In the genomic region with DNA sequence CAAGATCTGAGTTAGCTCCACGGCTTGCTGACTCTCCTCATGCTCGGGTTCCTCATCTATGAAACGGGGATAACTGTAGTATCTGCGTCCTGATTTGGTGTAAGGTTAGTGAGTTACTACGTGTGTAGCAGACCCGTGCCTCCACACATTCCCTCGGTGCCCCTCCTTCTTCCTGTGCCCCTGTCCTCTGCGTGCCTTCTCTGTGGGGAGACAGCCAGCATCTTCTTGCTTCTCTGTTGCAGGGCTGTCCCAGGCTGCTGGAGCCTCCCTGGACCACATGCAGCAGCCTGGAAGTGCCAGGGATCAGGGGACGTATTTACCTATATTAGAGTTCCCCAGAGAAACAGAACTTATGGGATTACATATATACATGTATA, we compare ENCODE assay signal across 11 cellular contexts.
DNase-seq lines count a peak whose midpoint lies in the region; ATAC-seq, FAIRE-seq and TF ChIP-seq lines count a peak whose summit lies in the region.
"Had no signal": no experiment of that assay in that cellular context is flagged by ENCODE, and none has a peak within 500 bp of the region (broad histone marks: within the 10 kb centered on the region; RNA-seq: fewer than 3 reads in every experiment).

No MANE protein-coding gene starts in this region.

- H3K4me1 Mint-ChIP-seq in activated T-cell treated with anti-CD3 and anti-CD28 coated beads, Interleukin-2, amount 50 U/mL, for 4 hours (ENCODE audit: low read depth): peaks cover 5% of the 10 kb centered on the region
- peaks cover 2% of the 10 kb centered on the region for H3K4me1 Mint-ChIP-seq in glutamatergic neuron (ENCODE audit: low read depth, unreplicated experiment)
- H3K4me1 Mint-ChIP-seq in stimulated activated effector memory CD8-positive, alpha-beta T cell treated with anti-CD3 and anti-CD28 coated beads, Interleukin-12 subunit alpha, Interleukin-12 subunit beta, amount 100 ng/mL, for 72 hours: peaks cover 7% of the 10 kb centered on the region

- peaks cover 20% of the 10 kb centered on the region for H3K27me3 Mint-ChIP-seq in activated T-cell treated with anti-CD3 and anti-CD28 coated beads, Interleukin-2, amount 50 U/mL, for 4 hours (ENCODE audit: low read depth)
- no peaks in the 10 kb centered on the region for H3K27me3 Mint-ChIP-seq in glutamatergic neuron (ENCODE audit: unreplicated experiment)

- no peaks in the 10 kb centered on the region for H3K79me2 ChIP-seq in OCI-LY3 (ENCODE audit: low read length)

- H3K27ac ChIP-seq in OCI-LY3 (ENCODE audit: low read length): no peak overlapping the region
- H3K27ac ChIP-seq: esophagus muscularis mucosa, lower lobe of right lung had no signal

- no peaks in the 10 kb centered on the region for H3K36me3 Mint-ChIP-seq in activated T-cell treated with anti-CD3 and anti-CD28 coated beads, Interleukin-2, amount 50 U/mL, for 4 hours (ENCODE audit: insufficient read depth)
- H3K36me3 Mint-ChIP-seq in glutamatergic neuron (ENCODE audit: unreplicated experiment): no peaks in the 10 kb centered on the region
- H3K36me3 Mint-ChIP-seq in stimulated activated effector memory CD8-positive, alpha-beta T cell treated with anti-CD3 and anti-CD28 coated beads, Interleukin-12 subunit alpha, Interleukin-12 subunit beta, amount 100 ng/mL, for 72 hours: no peaks in the 10 kb centered on the region

- H2AFZ ChIP-seq in OCI-LY3 (ENCODE audit: low read depth, low read length): no peak overlapping the region

- H3K4me3 ChIP-seq in OCI-LY3 (ENCODE audit: low read length): no peak overlapping the region

- ATAC-seq in activated T-cell treated with anti-CD3 and anti-CD28 coated beads, Interleukin-2, amount 50 U/mL, for 4 hours: no peak
- no peak for ATAC-seq in stimulated activated effector memory CD8-positive, alpha-beta T cell treated with anti-CD3 and anti-CD28 coated beads, Interleukin-12 subunit alpha, Interleukin-12 subunit beta, amount 100 ng/mL, for 72 hours

- peak overlapping the region; percentile 68 for H3K4me3 Mint-ChIP-seq in activated T-cell treated with anti-CD3 and anti-CD28 coated beads, Interleukin-2, amount 50 U/mL, for 4 hours
- peak overlapping the region; percentile 40 for H3K4me3 Mint-ChIP-seq in glutamatergic neuron (ENCODE audit: unreplicated experiment)
- H3K4me3 Mint-ChIP-seq in stimulated activated effector memory CD8-positive, alpha-beta T cell treated with anti-CD3 and anti-CD28 coated beads, Interleukin-12 subunit alpha, Interleukin-12 subunit beta, amount 100 ng/mL, for 72 hours: peak overlapping the region; percentile 61

- no peaks in the 10 kb centered on the region for H3K36me3 ChIP-seq in OCI-LY3 (replicated peaks; ENCODE audit: low read depth, low read length)
- H3K36me3 ChIP-seq: esophagus muscularis mucosa, lower lobe of right lung had no signal

- no peaks in the 10 kb centered on the region for H4K20me1 ChIP-seq in OCI-LY3 (ENCODE audit: insufficient read depth, low read length)

- no peak overlapping the region for H3K27ac Mint-ChIP-seq in glutamatergic neuron (ENCODE audit: unreplicated experiment)
- no peak overlapping the region for H3K27ac Mint-ChIP-seq in stimulated activated effector memory CD8-positive, alpha-beta T cell treated with anti-CD3 and anti-CD28 coated beads, Interleukin-12 subunit alpha, Interleukin-12 subunit beta, amount 100 ng/mL, for 72 hours

- H3K4me1 ChIP-seq in OCI-LY3 (ENCODE audit: low read length): no peaks in the 10 kb centered on the region

- no peak for TF ChIP-seq CTCF in OCI-LY3 (IDR thresholded peaks at IDR 0.05; ENCODE audit: low read depth, low read length)
- no peak for TF ChIP-seq CTCF in glutamatergic neuron (IDR thresholded peaks at IDR 0.05; ENCODE audit: partially characterized antibody, unreplicated experiment)
- no peak for TF ChIP-seq CTCF in D721Med (IDR thresholded peaks at IDR 0.05; ENCODE audit: insufficient read depth, missing control alignments)

- H3K9me3 ChIP-seq in OCI-LY3 (ENCODE audit: insufficient read depth, low read length): no peaks in the 10 kb centered on the region
- H3K9me3 ChIP-seq: esophagus muscularis mucosa, lower lobe of right lung had no signal

- no peak overlapping the region for H3K9ac ChIP-seq in OCI-LY3 (ENCODE audit: low read length)

- no peaks in the 10 kb centered on the region for H3K9me3 Mint-ChIP-seq in activated T-cell treated with anti-CD3 and anti-CD28 coated beads, Interleukin-2, amount 50 U/mL, for 4 hours
- no peaks in the 10 kb centered on the region for H3K9me3 Mint-ChIP-seq in glutamatergic neuron (ENCODE audit: unreplicated experiment)
- no peaks in the 10 kb centered on the region for H3K9me3 Mint-ChIP-seq in stimulated activated effector memory CD8-positive, alpha-beta T cell treated with anti-CD3 and anti-CD28 coated beads, Interleukin-12 subunit alpha, Interleukin-12 subunit beta, amount 100 ng/mL, for 72 hours

- FAIRE-seq in D721Med (lab: Jason Lieb, UNC): no peak

- DNase-seq in activated T-cell treated with anti-CD3 and anti-CD28 coated beads, Interleukin-2, amount 50 U/mL, for 4 hours: no peak
- DNase-seq in activated T-cell treated with anti-CD3 and anti-CD28 coated beads, Interleukin-2, amount 50 U/mL, for 48 hours: no peak
- DNase-seq in glutamatergic neuron: no peak
- DNase-seq in stimulated activated effector memory CD8-positive, alpha-beta T cell treated with anti-CD3 and anti-CD28 coated beads, Interleukin-12 subunit alpha, Interleukin-12 subunit beta, amount 100 ng/mL, for 72 hours (ENCODE audit: low spot score in 2 of 2): peak in 1 of 2 donors; percentile 43
- no peak for DNase-seq in CD1c-positive myeloid dendritic cell (ENCODE audit: extremely low spot score)
- DNase-seq in HCEC 1CT: no peak
- no peak for DNase-seq in D721Med (ENCODE audit: insufficient read length, low spot score)
- DNase-seq: NCI-H510A had no signal

- peaks cover 53% of the 10 kb centered on the region for H3K27me3 ChIP-seq in OCI-LY3 (ENCODE audit: low read depth, low read length)

- H3K4me2 ChIP-seq in OCI-LY3 (ENCODE audit: low read length): peak overlapping the region; percentile 77; the same call in 1 of the 2 replicates
